1 cellular context compared by ENCODE assay signal in the genomic region with DNA sequence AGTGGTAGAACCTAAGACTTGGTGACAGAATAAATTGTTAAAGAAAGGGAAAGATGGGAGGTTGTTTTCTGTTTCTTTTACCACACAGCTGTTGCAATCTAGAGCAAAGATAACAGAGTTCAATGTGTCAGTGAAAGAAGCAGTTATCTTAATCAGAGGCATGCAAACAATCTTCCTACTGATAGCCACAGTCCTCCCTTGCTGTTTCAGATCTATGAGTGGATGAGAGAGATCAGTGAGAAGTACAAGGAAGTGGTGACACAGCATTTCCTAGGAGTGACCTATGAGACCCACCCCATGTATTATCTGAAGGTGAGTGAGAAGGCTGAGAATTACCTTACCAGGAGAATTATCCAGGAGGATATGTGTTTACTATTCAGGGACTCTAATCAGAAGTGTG.
TF ChIP-seq lines count a peak whose summit lies in the region.

No MANE protein-coding gene starts in this region.

TF ChIP-seq in HepG2, 621 proteins besides CTCF, POLR2A, EP300 and RAD21 (continued from another document):
- TF ChIP-seq NFAT5 (CRISPR knock-in tag; IDR thresholded peaks at IDR 0.05) (no peak), MAFK (conservative IDR thresholded peaks at IDR 0.05 in 1 of 2, IDR thresholded peaks at IDR 0.05 in 1 of 2; ENCODE audit: low read length in 2 of 2) (peak in 1 of 2 experiments; percentile 22; a peak in 1 of 4 replicates)
